In the genomic region with DNA sequence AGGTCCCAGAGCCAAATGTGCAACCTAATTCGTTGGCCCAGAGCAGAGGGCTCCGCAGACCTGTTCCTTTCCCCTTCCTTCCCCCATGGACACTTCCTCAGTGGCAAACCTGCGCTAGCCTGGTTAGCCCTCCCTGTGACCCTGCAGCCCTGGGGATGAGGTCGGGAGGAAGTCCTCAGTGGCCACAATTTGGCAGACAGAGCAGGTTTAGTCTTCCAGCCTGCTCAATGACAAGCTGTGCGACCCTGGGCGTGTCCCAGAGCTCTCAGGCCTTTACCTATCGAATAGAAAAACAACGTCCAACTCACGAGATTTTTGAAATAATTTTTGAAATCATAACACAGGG, we compare ENCODE assay signal across 20 cellular contexts. TPM values are rescaled to one million over a fixed set of nuclear protein-coding genes. Genes with fewer than 3 reads are reported as not detected.
"Had no signal": no experiment of that assay in that cellular context is flagged by ENCODE, and none has a peak within 500 bp of the region (broad histone marks: within the 10 kb centered on the region; RNA-seq: fewer than 3 reads in every experiment).

No MANE protein-coding gene starts in this region.

- H3K27ac ChIP-seq: adrenal gland, gastroesophageal sphincter, hepatocyte, ovary, SJSA1 had no signal

- H3K27me3 ChIP-seq: ovary had no signal

- ATAC-seq: gastroesophageal sphincter, left cardiac atrium, mucosa of descending colon had no signal

- H3K9me3 ChIP-seq: adrenal gland, gastroesophageal sphincter, mucosa of descending colon, ovary had no signal

- H3K36me3 ChIP-seq: adrenal gland, gastroesophageal sphincter, ovary, SJSA1 had no signal

- DNase-seq: activated CD4-positive, alpha-beta T cell treated with anti-CD3 and anti-CD28 coated beads, Interleukin-2, amount 50 U/mL, for 1 hour; activated gamma-delta T cell treated with Interleukin-2 at 50 U/mL for 16 hours; activated T-cell treated with anti-CD3 and anti-CD28 coated beads, Interleukin-2, amount 50 U/mL, for 1 hour; adrenal gland; caudate nucleus; cortex of kidney; effector CD8-positive, alpha-beta T cell; left cardiac atrium; mammary epithelial cell; ovary; stimulated activated CD4-positive, alpha-beta T cell treated with anti-CD3 and anti-CD28 coated beads, Interleukin-12 subunit alpha, Interleukin-12 subunit beta, amount 100 ng/mL, for 4 hours; stimulated activated naive CD4-positive, alpha-beta T cell treated with Interleukin-2 at 50 U/mL for 16 hours; T1000; trophoblast cell had no signal

- H3K4me3 ChIP-seq: adrenal gland, gastroesophageal sphincter, hepatocyte, mucosa of descending colon, ovary, SJSA1 had no signal

- H3K4me1 ChIP-seq: SJSA1 had no signal

- H3K4me1 Mint-ChIP-seq: neural crest cell had no signal

- H3K9me3 Mint-ChIP-seq: neural crest cell had no signal

- H3K4me3 Mint-ChIP-seq: neural crest cell had no signal

RNA-seq across cellular contexts. Expression of a gene that starts 1.3 kb away (rescaled TPM):
- total RNA-seq: fibroblast of lung, hepatocyte, left cardiac atrium, mammary epithelial cell, mucosa of descending colon, neural crest cell, SJSA1 had no signal
- polyA plus RNA-seq: adrenal gland, fibroblast of lung, hepatocyte, mammary epithelial cell, ovary had no signal

RNA-seq across cellular contexts. Expression of a gene that starts 5.6 kb away (rescaled TPM):
- total RNA-seq: fibroblast of lung, hepatocyte, mammary epithelial cell, neural crest cell, SJSA1 had no signal
- polyA plus RNA-seq: fibroblast of lung, hepatocyte, mammary epithelial cell had no signal

RNA-seq across cellular contexts. Expression of a gene that starts 9.4 kb away (rescaled TPM):
- total RNA-seq: fibroblast of lung, hepatocyte, neural crest cell, SJSA1 had no signal
- polyA plus RNA-seq: hepatocyte had no signal

RNA-seq across cellular contexts. Expression of a gene that starts 13.2 kb away (rescaled TPM):
- total RNA-seq: fibroblast of lung, gastroesophageal sphincter, hepatocyte, left cardiac atrium, mucosa of descending colon, ovary, SJSA1 had no signal
- polyA plus RNA-seq: fibroblast of lung had no signal

RNA-seq across cellular contexts. Expression of a gene that starts 14.6 kb away (rescaled TPM):
- total RNA-seq: fibroblast of lung, gastroesophageal sphincter, hepatocyte, mammary epithelial cell, neural crest cell, SJSA1 had no signal
- polyA plus RNA-seq: adrenal gland, fibroblast of lung, mammary epithelial cell, ovary had no signal
